ENCODE assay signal across 26 cellular contexts in genomic region chr1:162537216-162537615, GRCh38.
"Had no signal": no experiment of that assay in that cellular context is flagged by ENCODE, and none has a peak within 500 bp of the region (broad histone marks: within the 10 kb centered on the region; RNA-seq: fewer than 3 reads in every experiment).

No MANE protein-coding gene starts in this region.

- DNase-seq: activated CD4-positive, alpha-beta memory T cell treated with anti-CD3 and anti-CD28 coated beads, Interleukin-2, amount 10 ng/mL, durations not matched to agents 7 days and 5 days; activated CD4-positive, alpha-beta T cell treated with anti-CD3 and anti-CD28 coated beads for 1 hour; activated CD4-positive, alpha-beta T cell treated with anti-CD3 and anti-CD28 coated beads, Interleukin-2, amount 10 ng/mL, durations not matched to agents 7 days and 5 days; activated CD8-positive, alpha-beta memory T cell treated with anti-CD3 and anti-CD28 coated beads, Interleukin-2, amount 50 U/mL, for 48 hours; activated gamma-delta T cell; activated naive CD4-positive, alpha-beta T cell treated with anti-CD3 and anti-CD28 coated beads, Interleukin-2, amount 50 U/mL, for 16 hours; activated T-cell treated with anti-CD3 and anti-CD28 coated beads, Interleukin-2, amount 50 U/mL, for 24 hours; amniotic stem cell; central memory CD4-positive, alpha-beta T cell; dermis blood vessel endothelial cell; effector CD4-positive, alpha-beta T cell; head of caudate nucleus; hippocampal formation; immature natural killer cell; naive thymus-derived CD8-positive, alpha-beta T cell; nucleus accumbens; psoas muscle; sigmoid colon; small intestine; stimulated activated CD4-positive, alpha-beta T cell treated with anti-CD3 and anti-CD28 coated beads, Interleukin-15, amount 100 ng/mL, for 24 hours; stimulated activated CD4-positive, alpha-beta T cell treated with anti-CD3 and anti-CD28 coated beads, Interleukin-2, amount 100 ng/mL, for 24 hours; stimulated activated naive CD4-positive, alpha-beta T cell treated with Interleukin-2 at 50 U/mL for 16 hours had no signal

- H3K27ac Mint-ChIP-seq: activated CD4-positive, alpha-beta memory T cell treated with anti-CD3 and anti-CD28 coated beads, Interleukin-2, amount 10 ng/mL, durations not matched to agents 7 days and 5 days; activated CD4-positive, alpha-beta T cell treated with anti-CD3 and anti-CD28 coated beads, Interleukin-2, amount 10 ng/mL, durations not matched to agents 7 days and 5 days; activated T-cell treated with anti-CD3 and anti-CD28 coated beads, Interleukin-2, amount 50 U/mL, for 24 hours had no signal

- H3K9ac ChIP-seq: parathyroid adenoma had no signal

- H3K27me3 ChIP-seq: sigmoid colon, tibial nerve had no signal

- H2AFZ ChIP-seq: parathyroid adenoma had no signal

- H3K4me1 Mint-ChIP-seq: immature natural killer cell, neural crest cell had no signal

- FAIRE-seq: colon, small intestine had no signal

- H3K4me3 ChIP-seq: psoas muscle, sigmoid colon, tibial nerve had no signal

- H3K4me1 ChIP-seq: parathyroid adenoma, psoas muscle had no signal

- H3K4me3 Mint-ChIP-seq: activated CD4-positive, alpha-beta memory T cell treated with anti-CD3 and anti-CD28 coated beads, Interleukin-2, amount 10 ng/mL, durations not matched to agents 7 days and 5 days; activated CD4-positive, alpha-beta T cell treated with anti-CD3 and anti-CD28 coated beads, Interleukin-2, amount 10 ng/mL, durations not matched to agents 7 days and 5 days; activated T-cell treated with anti-CD3 and anti-CD28 coated beads, Interleukin-2, amount 50 U/mL, for 24 hours; immature natural killer cell; naive thymus-derived CD8-positive, alpha-beta T cell; neural crest cell had no signal

- H3K9me3 ChIP-seq: psoas muscle, sigmoid colon, tibial nerve had no signal

- H3K27me3 Mint-ChIP-seq: activated CD4-positive, alpha-beta memory T cell treated with anti-CD3 and anti-CD28 coated beads, Interleukin-2, amount 10 ng/mL, durations not matched to agents 7 days and 5 days; activated CD4-positive, alpha-beta T cell treated with anti-CD3 and anti-CD28 coated beads, Interleukin-2, amount 10 ng/mL, durations not matched to agents 7 days and 5 days; activated T-cell treated with anti-CD3 and anti-CD28 coated beads, Interleukin-2, amount 50 U/mL, for 24 hours; naive thymus-derived CD8-positive, alpha-beta T cell had no signal

- H3K79me2 ChIP-seq: parathyroid adenoma had no signal

- H3K9me3 Mint-ChIP-seq: activated CD4-positive, alpha-beta T cell treated with anti-CD3 and anti-CD28 coated beads, Interleukin-2, amount 10 ng/mL, durations not matched to agents 7 days and 5 days; activated T-cell treated with anti-CD3 and anti-CD28 coated beads, Interleukin-2, amount 50 U/mL, for 24 hours; immature natural killer cell; neural crest cell had no signal

- H3K27ac ChIP-seq: parathyroid adenoma, psoas muscle, sigmoid colon, tibial nerve had no signal

- H3K36me3 ChIP-seq: sigmoid colon, tibial nerve had no signal

- ATAC-seq: naive thymus-derived CD8-positive, alpha-beta T cell; psoas muscle had no signal
